8 cellular contexts compared by ENCODE assay signal in the genomic region with DNA sequence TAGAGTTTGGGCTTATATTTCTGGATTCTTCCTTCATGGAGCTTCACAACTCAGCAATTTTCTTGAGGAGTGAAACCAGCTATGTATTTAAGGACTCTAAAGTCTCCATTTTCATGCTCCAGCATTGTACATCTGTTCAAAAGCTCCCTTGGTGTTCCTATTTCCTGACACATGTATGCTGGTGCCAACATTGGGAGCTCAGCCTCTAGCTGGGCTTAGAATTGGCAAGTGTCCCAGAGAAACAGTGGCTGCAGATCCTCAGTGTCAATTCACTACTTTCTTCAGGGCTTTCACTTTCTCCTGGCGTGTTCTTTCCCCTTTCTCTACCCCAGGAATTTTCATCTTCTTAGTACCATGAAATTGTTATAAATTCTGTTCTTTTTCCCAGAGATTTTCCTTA.
DNase-seq lines count a peak whose midpoint lies in the region.

No MANE protein-coding gene starts in this region.

- DNase-seq in C1 segment of cervical spinal cord (lab: John Stamatoyannopoulos, UW) (peak in 8 of 14 donors; percentile 1 to 85 (median 12)), NCI-H1105 treated with DMSO at 0.1 percent for 48 hours (lab: John Stamatoyannopoulos, UW) (peak; percentile 28), cerebellar cortex (ENCODE audit: low spot score) (peak; percentile 96), midbrain (lab: John Stamatoyannopoulos, UW) (peak; percentile 68), islet precursor cell (no peak), NCI-H524 treated with DMSO at 0.1 percent for 48 hours (lab: John Stamatoyannopoulos, UW) (no peak), SKM-1 (lab: John Stamatoyannopoulos, UW; ENCODE audit: unreplicated experiment) (no peak)
- no peak for DNase-seq in stimulated activated CD4-positive, alpha-beta T cell treated with anti-CD3 and anti-CD28 coated beads, Interleukin-15, amount 100 ng/mL, for 24 hours

Comparison
In these comparisons a context has a peak if more than half of its experiments do, and no peak if none do; other contexts are left out.
1. DNase-seq: peak in C1 segment of cervical spinal cord (8 of 14), NCI-H1105 treated with DMSO at 0.1 percent for 48 hours (single experiment), cerebellar cortex (single experiment) and midbrain (single experiment); none in islet precursor cell (single experiment), NCI-H524 treated with DMSO at 0.1 percent for 48 hours (single experiment), stimulated activated CD4-positive, alpha-beta T cell treated with anti-CD3 and anti-CD28 coated beads, Interleukin-15, amount 100 ng/mL, for 24 hours (single experiment) and SKM-1 (single experiment).